In the genomic region with DNA sequence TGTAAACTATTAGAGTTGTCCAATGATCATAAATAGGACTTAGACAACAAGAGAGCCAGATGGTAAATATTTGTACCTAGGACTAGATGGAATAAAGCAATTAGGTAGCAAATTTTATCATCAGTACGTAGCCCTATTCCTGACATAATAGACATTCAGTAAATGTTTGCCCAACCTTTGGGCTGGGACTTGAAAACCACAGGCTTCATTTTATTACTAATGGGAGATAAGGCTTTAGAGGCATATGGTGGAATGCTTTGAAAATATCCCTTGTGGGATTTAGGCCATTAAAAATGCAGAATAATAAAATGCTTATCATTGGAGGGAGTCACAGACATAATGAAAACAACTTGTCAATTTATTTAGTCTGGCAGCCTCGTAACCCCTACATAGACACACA, we compare ENCODE assay signal across 16 cellular contexts.
"Had no signal": no experiment of that assay in that cellular context is flagged by ENCODE, and none has a peak within 500 bp of the region (broad histone marks: within the 10 kb centered on the region; RNA-seq: fewer than 3 reads in every experiment).

No MANE protein-coding gene starts in this region.

- H3K27ac ChIP-seq: colonic mucosa, left ventricle myocardium inferior, right atrium auricular region, tibial nerve, uterus had no signal

- H3K4me1 Mint-ChIP-seq: activated naive CD8-positive, alpha-beta T cell treated with anti-CD3 and anti-CD28 coated beads, Interleukin-2, amount 10 ng/mL, durations not matched to agents 7 days and 5 days had no signal

- DNase-seq: activated CD4-positive, alpha-beta memory T cell treated with anti-CD3 and anti-CD28 coated beads for 36 hours; activated CD4-positive, alpha-beta T cell treated with anti-CD3 and anti-CD28 coated beads for 4 hours; activated naive CD8-positive, alpha-beta T cell treated with anti-CD3 and anti-CD28 coated beads, Interleukin-2, amount 10 ng/mL, durations not matched to agents 7 days and 5 days; central memory CD4-positive, alpha-beta T cell; colonic mucosa; kidney; left ventricle myocardium inferior; occipital lobe; stimulated activated CD4-positive, alpha-beta T cell treated with anti-CD3 and anti-CD28 coated beads, Interleukin-15, amount 100 ng/mL, for 24 hours; stimulated activated CD4-positive, alpha-beta T cell treated with anti-CD3 and anti-CD28 coated beads, Interleukin-2, amount 100 ng/mL, for 48 hours; uterus had no signal

- H3K4me1 ChIP-seq: colonic mucosa, left ventricle myocardium inferior, right atrium auricular region, tibial nerve, uterus had no signal

- H3K36me3 Mint-ChIP-seq: activated CD4-positive, alpha-beta memory T cell treated with anti-CD3 and anti-CD28 coated beads for 36 hours; activated naive CD8-positive, alpha-beta T cell treated with anti-CD3 and anti-CD28 coated beads, Interleukin-2, amount 10 ng/mL, durations not matched to agents 7 days and 5 days; brain had no signal

- H3K4me3 ChIP-seq: colonic mucosa, left ventricle myocardium inferior, right atrium auricular region, tibial nerve, uterus had no signal

- FAIRE-seq: frontal cortex, kidney had no signal

- H3K36me3 ChIP-seq: colonic mucosa, left ventricle myocardium inferior, right atrium auricular region, tibial nerve, uterus had no signal

- H3K27ac Mint-ChIP-seq: activated CD4-positive, alpha-beta memory T cell treated with anti-CD3 and anti-CD28 coated beads for 36 hours; activated naive CD8-positive, alpha-beta T cell treated with anti-CD3 and anti-CD28 coated beads, Interleukin-2, amount 10 ng/mL, durations not matched to agents 7 days and 5 days; brain; stimulated activated naive CD8-positive, alpha-beta T cell treated with anti-CD3 and anti-CD28 coated beads, Interleukin-15, Interleukin-2, amounts not matched to agents 100 ng/mL and 50 ng/mL, for 24 hours had no signal

- H3K27me3 Mint-ChIP-seq: activated CD4-positive, alpha-beta memory T cell treated with anti-CD3 and anti-CD28 coated beads for 36 hours; activated naive CD8-positive, alpha-beta T cell treated with anti-CD3 and anti-CD28 coated beads, Interleukin-2, amount 10 ng/mL, durations not matched to agents 7 days and 5 days; stimulated activated naive CD8-positive, alpha-beta T cell treated with anti-CD3 and anti-CD28 coated beads, Interleukin-15, Interleukin-2, amounts not matched to agents 100 ng/mL and 50 ng/mL, for 24 hours had no signal

- H3K27me3 ChIP-seq: colonic mucosa, right atrium auricular region, tibial nerve, uterus had no signal

- H3K9me3 ChIP-seq: colonic mucosa, left ventricle myocardium inferior, right atrium auricular region, tibial nerve, uterus had no signal

- H3K4me3 Mint-ChIP-seq: activated CD4-positive, alpha-beta memory T cell treated with anti-CD3 and anti-CD28 coated beads for 36 hours; activated naive CD8-positive, alpha-beta T cell treated with anti-CD3 and anti-CD28 coated beads, Interleukin-2, amount 10 ng/mL, durations not matched to agents 7 days and 5 days; brain; stimulated activated naive CD8-positive, alpha-beta T cell treated with anti-CD3 and anti-CD28 coated beads, Interleukin-15, Interleukin-2, amounts not matched to agents 100 ng/mL and 50 ng/mL, for 24 hours had no signal
